ENCODE assay signal across 4 cellular contexts in the genomic region with DNA sequence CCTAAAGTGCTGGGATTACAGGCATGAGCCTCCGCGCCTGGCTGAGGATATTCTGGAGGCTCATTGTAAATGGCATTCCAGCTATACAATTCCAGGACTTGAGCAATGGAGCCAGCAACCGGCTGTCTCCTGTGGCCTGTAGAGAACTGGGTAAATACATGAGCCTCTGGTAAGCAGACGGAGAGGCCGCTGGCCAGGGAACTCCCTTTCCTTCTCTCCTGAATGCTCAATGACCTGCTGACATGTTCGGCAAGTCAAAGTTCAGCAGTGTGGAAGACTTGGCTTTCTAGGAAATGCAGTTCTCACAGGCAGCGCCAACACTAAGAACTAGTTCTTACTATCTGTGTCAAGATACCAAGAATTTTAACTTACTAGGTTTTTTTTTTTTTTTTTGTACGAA.
A peak's percentile ranks its signal among the peaks of the same experiment; 100 is the strongest.
DNase-seq lines count a peak whose midpoint lies in the region; ATAC-seq, FAIRE-seq and TF ChIP-seq lines count a peak whose summit lies in the region.
"Not testable (repeated sequence)": the region's sequence is repeated elsewhere in the genome, so short reads cannot be mapped to it uniquely, and the experiment has no call there.

No MANE protein-coding gene starts in this region.

- ATAC-seq in HepG2, result peak; percentile 63
- peak; percentile 20 for ATAC-seq in mucosa of descending colon

- TF ChIP-seq EP300 in HepG2 (IDR thresholded peaks at IDR 0.05; ENCODE audit: low read depth in 2 of 2, low read length in 2 of 2); HepG2 (CRISPR knock-in tag; IDR thresholded peaks at IDR 0.05; ENCODE audit: borderline replicate concordance): not testable (repeated sequence)

- H3K9me3 Mint-ChIP-seq in osteocyte (ENCODE audit: unreplicated experiment), result not testable (repeated sequence)

- not testable (repeated sequence) for H3K79me2 ChIP-seq in HepG2 (ENCODE audit: insufficient read depth, low read length)

- CTCF ChIA-PET in HepG2 (lab: Yijun Ruan, JAX; ENCODE audit: low intra/inter-chr PET ratio, low total read pairs), result not testable (repeated sequence)

- POLR2A ChIA-PET in HepG2 (lab: Yijun Ruan, JAX), result not testable (repeated sequence)

- H3K4me1 Mint-ChIP-seq in osteocyte (ENCODE audit: unreplicated experiment), result not testable (repeated sequence)

- not testable (repeated sequence) for BruUV-seq in HepG2 (replicated peaks; lab: Mats Ljungman, UMichigan)

- not testable (repeated sequence) for TF ChIP-seq CTCF in kidney (IDR thresholded peaks at IDR 0.05; ENCODE audit: borderline replicate concordance, extremely low read depth, insufficient read depth); HepG2 (CRISPR knock-in tag; IDR thresholded peaks at IDR 0.05); mucosa of descending colon (IDR thresholded peaks at IDR 0.05); osteocyte (IDR thresholded peaks at IDR 0.05)

- not testable (repeated sequence) for DNase-seq in kidney; HepG2 (ENCODE audit: low spot score); mucosa of descending colon
- DNase-seq in osteocyte (ENCODE audit: extremely low spot score, unreplicated experiment), result peak; percentile 36

- not testable (repeated sequence) for H3K4me2 ChIP-seq in HepG2 (ENCODE audit: low read depth, low read length)

- peak; percentile 33 for FAIRE-seq in kidney (lab: Jason Lieb, UNC)
- not testable (repeated sequence) for FAIRE-seq in HepG2 (lab: Jason Lieb, UNC)

- H3K36me3 Mint-ChIP-seq in osteocyte (ENCODE audit: unreplicated experiment), result not testable (repeated sequence)

- not testable (repeated sequence) for H3K9me3 ChIP-seq in kidney (ENCODE audit: control insufficient read depth in 1 of 2, low read length in 2 of 2); HepG2 (ENCODE audit: low read length); mucosa of descending colon

- TF ChIP-seq RAD21 in HepG2 (CRISPR knock-in tag; IDR thresholded peaks at IDR 0.05), result not testable (repeated sequence)

- H2AFZ ChIP-seq in HepG2 (ENCODE audit: low read length), result not testable (repeated sequence)

- intact Hi-C loops in kidney (cut with DNase I); HepG2 (cut with micrococcal nuclease; ENCODE audit: unreplicated experiment); mucosa of descending colon (cut with DNase I, micrococcal nuclease): not testable (repeated sequence)

- H3K4me1 ChIP-seq in kidney (ENCODE audit: control insufficient read depth in 1 of 2, insufficient read depth in 1 of 2, low read depth in 1 of 2, low read length in 2 of 2); HepG2 (ENCODE audit: insufficient read depth, low read length); mucosa of descending colon (ENCODE audit: low read depth): not testable (repeated sequence)

- not testable (repeated sequence) for H3K27me3 ChIP-seq in HepG2 (ENCODE audit: control insufficient read depth in 1 of 2, insufficient read depth in 2 of 2, low read length in 2 of 2)

- not testable (repeated sequence) for H3K27ac Mint-ChIP-seq in osteocyte (ENCODE audit: unreplicated experiment)

- not testable (repeated sequence) for H4K20me1 ChIP-seq in HepG2 (ENCODE audit: insufficient read depth, low read length)

- not testable (repeated sequence) for H3K27ac ChIP-seq in kidney (ENCODE audit: low read depth in 2 of 2, low read length in 2 of 2); HepG2 (ENCODE audit: extremely low read length, insufficient read depth, low read length)

- H3K9ac ChIP-seq in kidney (ENCODE audit: low read length in 2 of 2); HepG2 (ENCODE audit: insufficient read depth, low read depth, low read length): not testable (repeated sequence)

- not testable (repeated sequence) for H3K27me3 Mint-ChIP-seq in osteocyte (ENCODE audit: unreplicated experiment)

- H3K4me3 ChIP-seq in kidney (ENCODE audit: low read length in 2 of 2); HepG2 (replicated peaks in 1 of 3; ENCODE audit: insufficient read depth in 1 of 3, low read depth in 2 of 3, low read length in 3 of 3); mucosa of descending colon: not testable (repeated sequence)

- in situ Hi-C loops in HepG2 (cut with HindIII; ENCODE audit: extremely low pct_ligation_motif_present, low pct_unique_long_range_greater_than_20kb), result not testable (repeated sequence)

- H3K36me3 ChIP-seq in kidney (ENCODE audit: control insufficient read depth in 1 of 2, insufficient read depth in 2 of 2, low read length in 2 of 2); HepG2 (replicated peaks in 1 of 2; ENCODE audit: control insufficient read depth in 1 of 2, insufficient read depth in 2 of 2, low read length in 2 of 2); mucosa of descending colon (ENCODE audit: low read depth): not testable (repeated sequence)

- not testable (repeated sequence) for H3K4me3 Mint-ChIP-seq in osteocyte (ENCODE audit: unreplicated experiment)

- WGBS in HepG2 (ENCODE audit: low lambda C conversion rate), result 44% methylated on average over 8 of the region's 8 CpGs

- TF ChIP-seq POLR2A in HepG2 (IDR thresholded peaks at IDR 0.05; ENCODE audit: insufficient read depth in 1 of 2, low read depth in 2 of 2, low read length in 2 of 2), result not testable (repeated sequence)

TF ChIP-seq in HepG2, 621 proteins besides CTCF, POLR2A, EP300 and RAD21:
- peak; percentile 88 for TF ChIP-seq BCL6 (CRISPR knock-in tag; IDR thresholded peaks at IDR 0.05)
